Comparison of ENCODE assay signal across 25 cellular contexts in genomic region chr2:217026570-217026969, GRCh38.
DNase-seq lines count a peak whose midpoint lies in the region; ATAC-seq, FAIRE-seq and TF ChIP-seq lines count a peak whose summit lies in the region.
"Had no signal": no experiment of that assay in that cellular context is flagged by ENCODE, and none has a peak within 500 bp of the region (broad histone marks: within the 10 kb centered on the region; RNA-seq: fewer than 3 reads in every experiment).

No MANE protein-coding gene starts in this region.

- no peak for ATAC-seq in A549
- no peak for ATAC-seq in K562
- no peak for ATAC-seq in GM19324 (IDR thresholded peaks at IDR 0.05; ENCODE audit: low FRiP score, unreplicated experiment)
- ATAC-seq: GM12878 had no signal

- peak; percentile 37 for DNase-seq in NCI-H2227 (lab: John Stamatoyannopoulos, UW; ENCODE audit: unreplicated experiment)
- no peak for DNase-seq in NCI-H2227 treated with DMSO at 0.1 percent for 48 hours (lab: John Stamatoyannopoulos, UW)
- no peak for DNase-seq in A549 (ENCODE audit: low read depth in 1 of 2, low spot score in 1 of 2)
- DNase-seq in K562 (ENCODE audit: extremely low read depth in 1 of 4, low spot score in 3 of 4) = no peak
- no peak for DNase-seq in NCI-H187 (lab: John Stamatoyannopoulos, UW)
- DNase-seq: ACHN; BE2C; C1 segment of cervical spinal cord; CD4-positive, alpha-beta memory T cell; CD4-positive, CD25-positive, alpha-beta regulatory T cell; CD8-positive, alpha-beta memory T cell; COR-L47; DMS 273 treated with DMSO at 0.1 percent for 48 hours; DMS153; DMS53; DMS79; DND-41; EL; GDM1 had no signal

- H3K27ac ChIP-seq in A549 = no peak overlapping the region
- no peak overlapping the region for H3K27ac ChIP-seq in K562 (ENCODE audit: extremely low read depth, low read depth, low read length)
- H3K27ac ChIP-seq: 22Rv1, BLaER1 had no signal

- in situ Hi-C loops in K562 (cut with MboI) = no loop called here

- CTCF ChIA-PET in A549 (lab: Yijun Ruan, JAX) (no interaction called here), K562 (lab: Yijun Ruan, JAX; ENCODE audit: low intra/inter-chr PET ratio) (no interaction called here)

- TF ChIP-seq CTCF in A549 (IDR thresholded peaks at IDR 0.05) = no peak
- TF ChIP-seq CTCF in K562 (IDR thresholded peaks at IDR 0.05 in 2 of 3, conservative IDR thresholded peaks at IDR 0.05 in 1 of 3; ENCODE audit: insufficient read depth in 2 of 3, low read depth in 1 of 3, low read length in 3 of 3) = no peak

- H3K4me1 ChIP-seq in A549 (no peaks in the 10 kb centered on the region), K562 (replicated peaks in 1 of 2; ENCODE audit: control insufficient read depth in 2 of 2, insufficient read depth in 2 of 2, low read length in 2 of 2) (no peaks in the 10 kb centered on the region)
- H3K4me1 ChIP-seq: BE2C, BLaER1 had no signal

- no peak for TF ChIP-seq RAD21 in A549 (conservative IDR thresholded peaks at IDR 0.05 in 1 of 2, IDR thresholded peaks at IDR 0.05 in 1 of 2)
- no peak for TF ChIP-seq RAD21 in K562 (CRISPR knock-in tag; conservative IDR thresholded peaks at IDR 0.05 in 1 of 2, IDR thresholded peaks at IDR 0.05 in 1 of 2)

- peaks cover 4 to 20% of the 10 kb centered on the region in 2 experiments; a peak in 3 of 5 replicates for H3K27me3 ChIP-seq in K562 (ENCODE audit: control insufficient read depth in 2 of 2, insufficient read depth in 2 of 2, low read length in 2 of 2)
- H3K27me3 ChIP-seq: BE2C, BLaER1 had no signal

- H3K9ac ChIP-seq in K562 (ENCODE audit: insufficient read depth in 1 of 2, low read depth in 2 of 2, low read length in 2 of 2) = no peak overlapping the region
- H3K9ac ChIP-seq: BLaER1 had no signal

- POLR2A ChIA-PET in A549 (lab: Yijun Ruan, JAX) (no interaction called here), K562 (lab: Yijun Ruan, JAX) (no interaction called here)

- H3K9me3 ChIP-seq in A549 (no peaks in the 10 kb centered on the region), K562 (replicated peaks; ENCODE audit: control insufficient read depth, insufficient read depth, low read depth, low read length) (no peaks in the 10 kb centered on the region)
- H3K9me3 ChIP-seq: BE2C, BLaER1 had no signal

- FAIRE-seq in A549 (lab: Jason Lieb, UNC) (no peak), K562 (lab: Jason Lieb, UNC) (no peak)
- FAIRE-seq: GM12878, GM12892, GM18507 had no signal

- no peaks in the 10 kb centered on the region for H4K20me1 ChIP-seq in K562 (replicated peaks; ENCODE audit: control insufficient read depth, insufficient read depth, low read length)
- H4K20me1 ChIP-seq: BLaER1 had no signal

- no TSS peak for BruUV-seq in K562 (replicated peaks; lab: Mats Ljungman, UMichigan)

- no peak overlapping the region for H2AFZ ChIP-seq in K562 (ENCODE audit: low read depth, low read length)

- no peaks in the 10 kb centered on the region for H3K79me2 ChIP-seq in K562 (ENCODE audit: control insufficient read depth, insufficient read depth, low read length)

- H3K36me3 ChIP-seq in K562 (ENCODE audit: control insufficient read depth, insufficient read depth, low read length) = no peaks in the 10 kb centered on the region
- H3K36me3 ChIP-seq: BE2C, BLaER1 had no signal

- no peak for TF ChIP-seq POLR2A in A549 (IDR thresholded peaks at IDR 0.05; ENCODE audit: low read length)
- no peak for TF ChIP-seq POLR2A in K562 (conservative IDR thresholded peaks at IDR 0.05)

- H3K9me1 ChIP-seq in K562 (ENCODE audit: control insufficient read depth, insufficient read depth, low read length) = no peaks in the 10 kb centered on the region

- no peak overlapping the region for H3K4me2 ChIP-seq in A549
- no peak overlapping the region for H3K4me2 ChIP-seq in K562 (ENCODE audit: insufficient read depth, low read length)
- H3K4me2 ChIP-seq: BLaER1 had no signal

- no peak overlapping the region for H3K4me3 ChIP-seq in A549
- no peak overlapping the region for H3K4me3 ChIP-seq in K562
- H3K4me3 ChIP-seq: BLaER1, GM12878 had no signal

- no peak for TF ChIP-seq EP300 in A549 (IDR thresholded peaks at IDR 0.05)
- no peak for TF ChIP-seq EP300 in K562 (IDR thresholded peaks at IDR 0.05; ENCODE audit: low read length)

- WGBS in A549 (ENCODE audit: missing lambda C conversion rate) = 57% methylated on average over 3 of the region's 3 CpGs
- 10% methylated on average over 3 of the region's 3 CpGs for WGBS in K562 (ENCODE audit: insufficient coverage, low coverage, missing lambda C conversion rate)

- intact Hi-C loops in K562 (cut with micrococcal nuclease) = no loop called here

TF ChIP-seq in A549, 52 proteins besides CTCF, POLR2A, EP300 and RAD21:
- TF ChIP-seq MAFK (IDR thresholded peaks at IDR 0.05; ENCODE audit: partially characterized antibody) = peak; percentile 93
- TF ChIP-seq HDAC2 (IDR thresholded peaks at IDR 0.05) = no peak

TF ChIP-seq in K562, 482 proteins besides CTCF, POLR2A, EP300 and RAD21:
- peak; percentile 92 for TF ChIP-seq ZNF316 (IDR thresholded peaks at IDR 0.05)
- TF ChIP-seq MAFG (tag; conservative IDR thresholded peaks at IDR 0.05) = peak; percentile 83
- no peak for TF ChIP-seq HDAC2 (IDR thresholded peaks at IDR 0.05)
- no peak for TF ChIP-seq PTBP1 (IDR thresholded peaks at IDR 0.05; ENCODE audit: low read depth, low read length)
- no peak for TF ChIP-seq MBD2 (IDR thresholded peaks at IDR 0.05; ENCODE audit: borderline replicate concordance, low read depth)
- TF ChIP-seq FOXJ2 (tag; IDR thresholded peaks at IDR 0.05) = no peak
- no peak for TF ChIP-seq RUNX1 (IDR thresholded peaks at IDR 0.05; ENCODE audit: low read depth)
- TF ChIP-seq ZNF277 (CRISPR knock-in tag; IDR thresholded peaks at IDR 0.05; ENCODE audit: borderline replicate concordance) = no peak
- peak; percentile 94 for TF ChIP-seq MAFK (IDR thresholded peaks at IDR 0.05; ENCODE audit: low read length)
- TF ChIP-seq MAFF (IDR thresholded peaks at IDR 0.05; ENCODE audit: low read length) = peak; percentile 92
- TF ChIP-seq RBFOX2 (IDR thresholded peaks at IDR 0.05; ENCODE audit: low read depth, low read length) = no peak
- TF ChIP-seq PHB2 (IDR thresholded peaks at IDR 0.05; ENCODE audit: low read depth) = no peak
- TF ChIP-seq MAZ (CRISPR knock-in tag; conservative IDR thresholded peaks at IDR 0.05 in 1 of 2, IDR thresholded peaks at IDR 0.05 in 1 of 2) = no peak
- TF ChIP-seq C11orf30 (IDR thresholded peaks at IDR 0.05; ENCODE audit: low read depth) = peak; percentile 83
TF ChIP-seq in K562: peak in this region for 5.
